15 cellular contexts compared by ENCODE assay signal in genomic region chr12:68378859-68379628, GRCh38.
A peak's percentile ranks its signal among the peaks of the same experiment; 100 is the strongest.
DNase-seq lines count a peak whose midpoint lies in the region; ATAC-seq and TF ChIP-seq lines count a peak whose summit lies in the region.
"Had no signal": no experiment of that assay in that cellular context is flagged by ENCODE, and none has a peak within 500 bp of the region (broad histone marks: within the 10 kb centered on the region; RNA-seq: fewer than 3 reads in every experiment).

No MANE protein-coding gene starts in this region.

- H3K27me3 ChIP-seq in HAP-1 (ENCODE audit: low read depth) = no peaks in the 10 kb centered on the region
- H3K27me3 ChIP-seq: ascending aorta, suprapubic skin had no signal

- no peaks in the 10 kb centered on the region for H3K36me3 Mint-ChIP-seq in nephron (ENCODE audit: low read depth)

- H3K27ac Mint-ChIP-seq in nephron = peak overlapping the region; percentile 67 to 86 (median 73)
- H3K27ac Mint-ChIP-seq: activated B cell treated with CpG ODN at 0.5 μM for 24 hours; activated T-cell treated with anti-CD3 and anti-CD28 coated beads, Interleukin-2, amount 50 U/mL, for 24 hours had no signal

- no peaks in the 10 kb centered on the region for H3K9me3 ChIP-seq in HAP-1
- H3K9me3 ChIP-seq: ascending aorta, suprapubic skin had no signal

- in situ Hi-C loops in HAP-1 (cut with MboI; ENCODE audit: low sequenced_read_pairs) = no loop called here

- H3K4me1 Mint-ChIP-seq in nephron = peaks cover 49% of the 10 kb centered on the region

- peak overlapping the region in 1 of 3 experiments; percentile 49 for H3K4me3 Mint-ChIP-seq in nephron
- H3K4me3 Mint-ChIP-seq: activated B cell treated with CpG ODN at 0.5 μM for 24 hours; activated T-cell treated with anti-CD3 and anti-CD28 coated beads, Interleukin-2, amount 50 U/mL, for 24 hours; CD8-positive, alpha-beta memory T cell had no signal

- H3K27me3 Mint-ChIP-seq in nephron (ENCODE audit: low read depth) = peaks cover 4% of the 10 kb centered on the region
- H3K27me3 Mint-ChIP-seq: activated T-cell treated with anti-CD3 and anti-CD28 coated beads, Interleukin-2, amount 50 U/mL, for 24 hours had no signal

- TF ChIP-seq CTCF in epithelial cell of esophagus (IDR thresholded peaks at IDR 0.05; ENCODE audit: insufficient read depth, low read depth, low read length, missing control alignments) (no peak), nephron (IDR thresholded peaks at IDR 0.05; ENCODE audit: unreplicated experiment in 3 of 3) (no peak)

- H3K4me1 ChIP-seq in HAP-1 = peaks cover 16% of the 10 kb centered on the region
- H3K4me1 ChIP-seq: ascending aorta had no signal

- no peaks in the 10 kb centered on the region for H3K36me3 ChIP-seq in HAP-1 (replicated peaks)
- H3K36me3 ChIP-seq: ascending aorta, suprapubic skin had no signal

- DNase-seq in HAP-1 (ENCODE audit: low spot score in 2 of 2) = peak; percentile 57 to 63
- peak; percentile 71 to 85 for DNase-seq in NOMO-1 (lab: John Stamatoyannopoulos, UW; ENCODE audit: unreplicated experiment in 2 of 2)
- peak; percentile 54 for DNase-seq in epithelial cell of esophagus (ENCODE audit: low read depth)
- DNase-seq in posterior cingulate gyrus = no peak
- no peak for DNase-seq in activated naive CD4-positive, alpha-beta T cell treated with Interleukin-2 at 50 U/mL for 16 hours
- no peak for DNase-seq in hippocampal formation (lab: John Stamatoyannopoulos, UW)
- DNase-seq: activated B cell treated with CpG ODN at 0.5 μM for 24 hours; activated T-cell treated with anti-CD3 and anti-CD28 coated beads, Interleukin-2, amount 50 U/mL, for 24 hours; CD8-positive, alpha-beta memory T cell; Kasumi-1; retina had no signal

- no peak for ATAC-seq in GM21515 (IDR thresholded peaks at IDR 0.05; ENCODE audit: unreplicated experiment)

- H3K9me3 Mint-ChIP-seq in nephron = no peaks in the 10 kb centered on the region
- H3K9me3 Mint-ChIP-seq: activated B cell treated with CpG ODN at 0.5 μM for 24 hours had no signal

- intact Hi-C loops in posterior cingulate gyrus (cut with DNase I) = no loop called here

- no peak overlapping the region for H3K4me3 ChIP-seq in HAP-1
- no peak overlapping the region for H3K4me3 ChIP-seq in epithelial cell of esophagus (ENCODE audit: low read length)
- H3K4me3 ChIP-seq: ascending aorta, suprapubic skin had no signal

Comparison
In these comparisons a context has a peak if more than half of its experiments do, and no peak if none do; other contexts are left out.
1. DNase-seq: peak in HAP-1 (2 of 2), NOMO-1 (2 of 2) and epithelial cell of esophagus (single experiment); none in posterior cingulate gyrus (0 of 10), activated naive CD4-positive, alpha-beta T cell treated with Interleukin-2 at 50 U/mL for 16 hours (single experiment) and hippocampal formation (0 of 2).